In the genomic region with DNA sequence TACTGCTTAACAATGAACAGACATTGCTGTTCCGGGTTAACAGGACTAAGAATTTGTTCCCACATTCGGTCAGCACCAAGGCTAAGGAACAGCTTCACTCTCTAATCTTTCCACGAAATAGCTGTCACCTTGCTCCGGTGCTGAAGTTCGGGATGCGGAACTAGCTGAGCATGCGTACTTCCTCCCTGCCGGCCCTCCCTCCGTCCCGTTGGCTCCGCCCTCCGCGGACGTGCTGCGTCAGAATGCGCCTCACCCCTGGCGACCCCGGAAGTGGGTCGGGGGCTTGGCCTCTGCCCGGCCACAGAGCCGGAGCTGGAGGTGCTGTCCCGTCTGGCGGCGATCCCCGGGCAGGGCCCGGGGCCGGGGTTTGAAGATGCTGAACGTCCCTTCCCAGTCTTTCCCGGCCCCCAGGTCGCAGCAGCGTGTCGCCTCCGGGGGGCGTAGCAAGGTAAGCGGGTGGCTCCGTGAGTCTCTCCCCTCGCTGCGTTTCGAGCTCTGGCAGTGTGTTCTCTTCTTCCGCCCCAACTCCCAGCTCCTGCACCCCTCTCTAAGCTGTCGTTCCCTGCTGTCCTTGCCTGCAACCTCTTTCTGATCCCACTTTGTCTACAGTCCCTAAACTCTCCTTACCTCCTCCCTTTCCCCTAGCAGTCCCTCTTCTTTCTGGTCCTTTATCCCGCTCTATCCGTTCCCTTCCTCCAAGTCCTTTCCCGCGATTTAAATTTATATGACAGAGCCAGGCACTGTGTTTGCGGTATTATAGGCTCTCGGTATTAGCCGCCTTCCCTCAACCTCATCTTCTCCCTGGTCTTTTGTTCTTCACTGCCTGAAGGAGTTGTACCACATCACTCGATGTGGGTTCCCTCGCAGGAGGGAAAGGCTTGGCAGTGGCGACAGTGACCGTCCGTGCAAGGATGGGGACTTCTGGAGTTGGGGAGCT, we compare ENCODE assay signal across 1 cellular context.
TF ChIP-seq lines count a peak whose summit lies in the region.

A gene with protein sequence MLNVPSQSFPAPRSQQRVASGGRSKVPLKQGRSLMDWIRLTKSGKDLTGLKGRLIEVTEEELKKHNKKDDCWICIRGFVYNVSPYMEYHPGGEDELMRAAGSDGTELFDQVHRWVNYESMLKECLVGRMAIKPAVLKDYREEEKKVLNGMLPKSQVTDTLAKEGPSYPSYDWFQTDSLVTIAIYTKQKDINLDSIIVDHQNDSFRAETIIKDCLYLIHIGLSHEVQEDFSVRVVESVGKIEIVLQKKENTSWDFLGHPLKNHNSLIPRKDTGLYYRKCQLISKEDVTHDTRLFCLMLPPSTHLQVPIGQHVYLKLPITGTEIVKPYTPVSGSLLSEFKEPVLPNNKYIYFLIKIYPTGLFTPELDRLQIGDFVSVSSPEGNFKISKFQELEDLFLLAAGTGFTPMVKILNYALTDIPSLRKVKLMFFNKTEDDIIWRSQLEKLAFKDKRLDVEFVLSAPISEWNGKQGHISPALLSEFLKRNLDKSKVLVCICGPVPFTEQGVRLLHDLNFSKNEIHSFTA (plus strand): TSS at position 280 of the 937 bp plus-strand sequence. CDS start 94 bp downstream, at position 374.

TF ChIP-seq in HepG2, 621 proteins besides CTCF, POLR2A, EP300 and RAD21 (continued from another document and continues in another):
- TF ChIP-seq, protein P1, sequence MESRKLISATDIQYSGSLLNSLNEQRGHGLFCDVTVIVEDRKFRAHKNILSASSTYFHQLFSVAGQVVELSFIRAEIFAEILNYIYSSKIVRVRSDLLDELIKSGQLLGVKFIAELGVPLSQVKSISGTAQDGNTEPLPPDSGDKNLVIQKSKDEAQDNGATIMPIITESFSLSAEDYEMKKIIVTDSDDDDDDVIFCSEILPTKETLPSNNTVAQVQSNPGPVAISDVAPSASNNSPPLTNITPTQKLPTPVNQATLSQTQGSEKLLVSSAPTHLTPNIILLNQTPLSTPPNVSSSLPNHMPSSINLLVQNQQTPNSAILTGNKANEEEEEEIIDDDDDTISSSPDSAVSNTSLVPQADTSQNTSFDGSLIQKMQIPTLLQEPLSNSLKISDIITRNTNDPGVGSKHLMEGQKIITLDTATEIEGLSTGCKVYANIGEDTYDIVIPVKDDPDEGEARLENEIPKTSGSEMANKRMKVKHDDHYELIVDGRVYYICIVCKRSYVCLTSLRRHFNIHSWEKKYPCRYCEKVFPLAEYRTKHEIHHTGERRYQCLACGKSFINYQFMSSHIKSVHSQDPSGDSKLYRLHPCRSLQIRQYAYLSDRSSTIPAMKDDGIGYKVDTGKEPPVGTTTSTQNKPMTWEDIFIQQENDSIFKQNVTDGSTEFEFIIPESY (CRISPR knock-in tag; IDR thresholded peaks at IDR 0.05), result peak; percentile 76
- TF ChIP-seq ZNF567 (CRISPR knock-in tag; IDR thresholded peaks at IDR 0.05; ENCODE audit: borderline replicate concordance) (0 out of 2 replicates have a peak, but pooled peaks have one; percentile 54), ZZZ3 (CRISPR knock-in tag; IDR thresholded peaks at IDR 0.05; ENCODE audit: borderline replicate concordance) (no peak), NR2F2 (IDR thresholded peaks at IDR 0.05; ENCODE audit: borderline replicate concordance, low read depth) (no peak), ZNF768 (CRISPR knock-in tag; IDR thresholded peaks at IDR 0.05) (peak; percentile 37), ARNT (IDR thresholded peaks at IDR 0.05) (no peak), THAP7 (CRISPR knock-in tag; IDR thresholded peaks at IDR 0.05) (no peak), ZNF367 (CRISPR knock-in tag; IDR thresholded peaks at IDR 0.05; ENCODE audit: borderline replicate concordance) (0 out of 2 replicates have a peak, but pooled peaks have one; percentile 64), ZNF773 (CRISPR knock-in tag; IDR thresholded peaks at IDR 0.05; ENCODE audit: borderline replicate concordance) (peak; percentile 98), SRSF9 (IDR thresholded peaks at IDR 0.05; ENCODE audit: borderline replicate concordance, insufficient read depth, low read depth, low read length, poor library complexity, severe bottlenecking) (no peak), E2F1 (CRISPR knock-in tag; IDR thresholded peaks at IDR 0.05) (peak; percentile 76), ZSCAN21 (CRISPR knock-in tag; IDR thresholded peaks at IDR 0.05; ENCODE audit: borderline replicate concordance) (peak; percentile 74), HOXA7 (CRISPR knock-in tag; IDR thresholded peaks at IDR 0.05) (0 out of 2 replicates have a peak, but pooled peaks have one; percentile 43), TSC22D2 (CRISPR knock-in tag; IDR thresholded peaks at IDR 0.05; ENCODE audit: borderline replicate concordance) (peak; percentile 99), POLR2AphosphoS5 (IDR thresholded peaks at IDR 0.05; ENCODE audit: low read depth, low read length) (peak; percentile 79), ZKSCAN5 (CRISPR knock-in tag; IDR thresholded peaks at IDR 0.05) (no peak), SOX6 (IDR thresholded peaks at IDR 0.05) (no peak), SOX6 (CRISPR knock-in tag; IDR thresholded peaks at IDR 0.05) (peak; percentile 67), BRCA1 (CRISPR knock-in tag; IDR thresholded peaks at IDR 0.05) (peak; percentile 99), SMAD1 (CRISPR knock-in tag; IDR thresholded peaks at IDR 0.05; ENCODE audit: borderline replicate concordance, low read depth) (no peak), TBX2 (CRISPR knock-in tag; IDR thresholded peaks at IDR 0.05; ENCODE audit: borderline replicate concordance) (peak; percentile 72), CREB3 (CRISPR knock-in tag; IDR thresholded peaks at IDR 0.05) (peak; percentile 97; the same call in 1 of the 2 replicates), ZBTB46 (CRISPR knock-in tag; IDR thresholded peaks at IDR 0.05; ENCODE audit: borderline replicate concordance) (no peak), SIN3A (IDR thresholded peaks at IDR 0.05; ENCODE audit: borderline replicate concordance, low read depth, low read length) (peak; percentile 99), ZNF710 (CRISPR knock-in tag; IDR thresholded peaks at IDR 0.05; ENCODE audit: borderline replicate concordance) (no peak; the same call in 1 of the 2 replicates), DZIP1 (CRISPR knock-in tag; IDR thresholded peaks at IDR 0.05) (peak; percentile 88), GLMP (CRISPR knock-in tag; IDR thresholded peaks at IDR 0.05; ENCODE audit: borderline replicate concordance) (peak; percentile 71; the same call in 1 of the 2 replicates), ZNF550 (CRISPR knock-in tag; IDR thresholded peaks at IDR 0.05; ENCODE audit: borderline replicate concordance) (no peak), ZMYM4 (CRISPR knock-in tag; IDR thresholded peaks at IDR 0.05) (peak; percentile 97), ZNF460 (CRISPR knock-in tag; IDR thresholded peaks at IDR 0.05; ENCODE audit: borderline replicate concordance) (no peak; the same call in 1 of the 2 replicates), ZNF775 (CRISPR knock-in tag; IDR thresholded peaks at IDR 0.05; ENCODE audit: borderline replicate concordance) (peak; percentile 86; the same call in 1 of the 2 replicates), MBD4 (IDR thresholded peaks at IDR 0.05; ENCODE audit: borderline replicate concordance, low read length) (no peak), ZNF350 (CRISPR knock-in tag; IDR thresholded peaks at IDR 0.05; ENCODE audit: borderline replicate concordance, low read depth) (peak; percentile 85; the same call in 1 of the 2 replicates), NFATC3 (CRISPR knock-in tag; IDR thresholded peaks at IDR 0.05) (no peak; the same call in 1 of the 2 replicates), SSRP1 (CRISPR knock-in tag; IDR thresholded peaks at IDR 0.05) (0 out of 2 replicates have a peak, but pooled peaks have one; percentile 68)
- TF ChIP-seq, protein P2, sequence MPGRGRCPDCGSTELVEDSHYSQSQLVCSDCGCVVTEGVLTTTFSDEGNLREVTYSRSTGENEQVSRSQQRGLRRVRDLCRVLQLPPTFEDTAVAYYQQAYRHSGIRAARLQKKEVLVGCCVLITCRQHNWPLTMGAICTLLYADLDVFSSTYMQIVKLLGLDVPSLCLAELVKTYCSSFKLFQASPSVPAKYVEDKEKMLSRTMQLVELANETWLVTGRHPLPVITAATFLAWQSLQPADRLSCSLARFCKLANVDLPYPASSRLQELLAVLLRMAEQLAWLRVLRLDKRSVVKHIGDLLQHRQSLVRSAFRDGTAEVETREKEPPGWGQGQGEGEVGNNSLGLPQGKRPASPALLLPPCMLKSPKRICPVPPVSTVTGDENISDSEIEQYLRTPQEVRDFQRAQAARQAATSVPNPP (CRISPR knock-in tag; IDR thresholded peaks at IDR 0.05), result peak; percentile 80; the same call in 1 of the 2 replicates
- TF ChIP-seq, protein P3, sequence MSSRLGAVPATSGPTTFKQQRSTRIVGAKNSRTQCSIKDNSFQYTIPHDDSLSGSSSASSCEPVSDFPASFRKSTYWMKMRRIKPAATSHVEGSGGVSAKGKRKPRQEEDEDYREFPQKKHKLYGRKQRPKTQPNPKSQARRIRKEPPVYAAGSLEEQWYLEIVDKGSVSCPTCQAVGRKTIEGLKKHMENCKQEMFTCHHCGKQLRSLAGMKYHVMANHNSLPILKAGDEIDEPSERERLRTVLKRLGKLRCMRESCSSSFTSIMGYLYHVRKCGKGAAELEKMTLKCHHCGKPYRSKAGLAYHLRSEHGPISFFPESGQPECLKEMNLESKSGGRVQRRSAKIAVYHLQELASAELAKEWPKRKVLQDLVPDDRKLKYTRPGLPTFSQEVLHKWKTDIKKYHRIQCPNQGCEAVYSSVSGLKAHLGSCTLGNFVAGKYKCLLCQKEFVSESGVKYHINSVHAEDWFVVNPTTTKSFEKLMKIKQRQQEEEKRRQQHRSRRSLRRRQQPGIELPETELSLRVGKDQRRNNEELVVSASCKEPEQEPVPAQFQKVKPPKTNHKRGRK (CRISPR knock-in tag; IDR thresholded peaks at IDR 0.05), result no peak
